13 cellular contexts compared by ENCODE assay signal in genomic region chr1:66266756-66267155, GRCh38.
DNase-seq lines count a peak whose midpoint lies in the region; ATAC-seq and TF ChIP-seq lines count a peak whose summit lies in the region.
"Had no signal": no experiment of that assay in that cellular context is flagged by ENCODE, and none has a peak within 500 bp of the region (broad histone marks: within the 10 kb centered on the region; RNA-seq: fewer than 3 reads in every experiment).

No MANE protein-coding gene starts in this region.

- no peaks in the 10 kb centered on the region for H3K36me3 ChIP-seq in neutrophil

- no peak overlapping the region for H3K4me3 Mint-ChIP-seq in effector memory CD8-positive, alpha-beta T cell

- peaks cover 0 to 6% of the 10 kb centered on the region in 2 donors for H3K4me1 Mint-ChIP-seq in effector memory CD8-positive, alpha-beta T cell (ENCODE audit: low read depth in 2 of 2)

- H3K27me3 ChIP-seq in neutrophil = no peaks in the 10 kb centered on the region

- H3K27ac ChIP-seq in caudate nucleus (ENCODE audit: low read depth, low read length) (peak overlapping the region; percentile 4), neutrophil (peak overlapping the region; percentile 59)
- H3K27ac ChIP-seq: parathyroid adenoma had no signal

- peak; percentile 62 for DNase-seq in AG10803 (ENCODE audit: low read depth)
- peak; percentile 63 for DNase-seq in LHCN-M2 (ENCODE audit: low read depth)
- DNase-seq in caudate nucleus (lab: John Stamatoyannopoulos, UW) = no peak
- DNase-seq in medulla oblongata (ENCODE audit: extremely low spot score) = no peak
- DNase-seq in HPDE6-E6E7 (ENCODE audit: extremely low spot score) = no peak
- DNase-seq in effector memory CD8-positive, alpha-beta T cell = no peak
- DNase-seq: activated T-cell treated with anti-CD3 and anti-CD28 coated beads, Interleukin-2, amount 50 U/mL, for 48 hours; C1 segment of cervical spinal cord; stimulated activated CD4-positive, alpha-beta T cell treated with anti-CD3 and anti-CD28 coated beads, Interleukin-12 subunit alpha, Interleukin-12 subunit beta, amount 100 ng/mL, for 4 hours; T1000 had no signal

- no peak for ATAC-seq in HG03097 (IDR thresholded peaks at IDR 0.05; ENCODE audit: low FRiP score, unreplicated experiment)
- no peak for ATAC-seq in effector memory CD8-positive, alpha-beta T cell (replicated peaks)

- no peak for TF ChIP-seq CTCF in AG10803 (conservative IDR thresholded peaks at IDR 0.05; ENCODE audit: low read length)
- no peak for TF ChIP-seq CTCF in neutrophil (IDR thresholded peaks at IDR 0.05)

- H3K4me1 ChIP-seq in neutrophil (ENCODE audit: control insufficient read depth in 1 of 2, insufficient read depth in 1 of 2, low read depth in 1 of 2, low read length in 1 of 2) = peaks cover 32 to 35% of the 10 kb centered on the region in 2 experiments
- H3K4me1 ChIP-seq: parathyroid adenoma had no signal

- H3K27ac Mint-ChIP-seq in effector memory CD8-positive, alpha-beta T cell = no peak overlapping the region

- H3K9me3 ChIP-seq in neutrophil = no peaks in the 10 kb centered on the region

- H3K27me3 Mint-ChIP-seq in effector memory CD8-positive, alpha-beta T cell = no peaks in the 10 kb centered on the region

- H3K4me3 ChIP-seq in AG10803 (ENCODE audit: low read length) (no peak overlapping the region), neutrophil (ENCODE audit: low read depth in 1 of 2, low read length in 1 of 2) (no peak overlapping the region)

- H3K9me3 Mint-ChIP-seq in effector memory CD8-positive, alpha-beta T cell = no peaks in the 10 kb centered on the region

- peaks cover under 1% of the 10 kb centered on the region for H3K36me3 Mint-ChIP-seq in effector memory CD8-positive, alpha-beta T cell (ENCODE audit: insufficient read depth)

Comparison
In these comparisons a context has a peak if more than half of its experiments do, and no peak if none do; other contexts are left out.
1. DNase-seq: peak in AG10803 (single experiment) and LHCN-M2 (single experiment); none in caudate nucleus (0 of 61), medulla oblongata (single experiment), HPDE6-E6E7 (single experiment) and effector memory CD8-positive, alpha-beta T cell (0 of 3).